1 cellular context compared by ENCODE assay signal in genomic region chr15:58038426-58039106, GRCh38.
TF ChIP-seq lines count a peak whose summit lies in the region.

No MANE protein-coding gene starts in this region.

TF ChIP-seq in HEK293, 187 proteins besides CTCF, POLR2A, EP300 and RAD21 (continued from another document):
- TF ChIP-seq ZNF747 (tag by site-specific recombination; IDR thresholded peaks at IDR 0.05) (no peak), SALL2 (tag by site-specific recombination; IDR thresholded peaks at IDR 0.05; ENCODE audit: borderline replicate concordance) (no peak), YY2 (tag by site-specific recombination; IDR thresholded peaks at IDR 0.05) (no peak), EGR2 (tag by site-specific recombination; IDR thresholded peaks at IDR 0.05; ENCODE audit: low read depth) (no peak)
TF ChIP-seq in HEK293: peak in this region for 76.
